ENCODE assay signal across 24 cellular contexts in genomic region chr2:159445307-159445706, GRCh38.
A peak's percentile ranks its signal among the peaks of the same experiment; 100 is the strongest.
DNase-seq lines count a peak whose midpoint lies in the region; ATAC-seq, FAIRE-seq and TF ChIP-seq lines count a peak whose summit lies in the region.
"Had no signal": no experiment of that assay in that cellular context is flagged by ENCODE, and none has a peak within 500 bp of the region (broad histone marks: within the 10 kb centered on the region; RNA-seq: fewer than 3 reads in every experiment).

No MANE protein-coding gene starts in this region.

- ATAC-seq in GM18867 (IDR thresholded peaks at IDR 0.05; ENCODE audit: unreplicated experiment) (peak; percentile 44), HG02981 (IDR thresholded peaks at IDR 0.05; ENCODE audit: unreplicated experiment) (peak; percentile 76), HG03460 (IDR thresholded peaks at IDR 0.05; ENCODE audit: unreplicated experiment) (no peak), HG02610 (IDR thresholded peaks at IDR 0.05; ENCODE audit: unreplicated experiment) (no peak)
- ATAC-seq: T-cell had no signal

- DNase-seq in GM12892 (ENCODE audit: insufficient read length) (no peak), erythroblast (lab: John Stamatoyannopoulos, UW) (peak; percentile 35), NOMO-1 treated with DMSO at 0.1 percent for 48 hours (lab: John Stamatoyannopoulos, UW; ENCODE audit: unreplicated experiment) (no peak)
- DNase-seq: activated CD4-positive, CD25-positive, alpha-beta regulatory T cell treated with anti-CD3 and anti-CD28 coated beads, Interleukin-2, amount 50 U/mL, for 72 hours; Calu3; central memory CD4-positive, alpha-beta T cell; dermis blood vessel endothelial cell; EL; islet precursor cell; KBM-7; midbrain; NCI-H1436; NCI-H2107; NCI-H510A treated with DMSO at 0.1 percent for 48 hours; sigmoid colon; SJCRH30; T-cell; transverse colon had no signal

- FAIRE-seq in GM12892 (lab: Jason Lieb, UNC) = peak; percentile 5
- FAIRE-seq: GM19239, RCC 7860 had no signal

- TF ChIP-seq POLR2A in GM12892 (IDR thresholded peaks at IDR 0.05; ENCODE audit: low read depth, low read length) (no peak), erythroblast (IDR thresholded peaks at IDR 0.05; ENCODE audit: low read length) (no peak)

Comparison
In these comparisons a context has a peak if more than half of its experiments do, and no peak if none do; other contexts are left out.
1. DNase-seq: peak in erythroblast (2 of 2); none in GM12892 (single experiment) and NOMO-1 treated with DMSO at 0.1 percent for 48 hours (single experiment).
2. ATAC-seq: peak in GM18867 (single experiment) and HG02981 (single experiment); none in HG03460 (single experiment) and HG02610 (single experiment).